Comparison of ENCODE assay signal across 8 cellular contexts in genomic region chr4:186201535-186202230, GRCh38. TPM values are rescaled to one million over a fixed set of nuclear protein-coding genes. Genes with fewer than 3 reads are reported as not detected.
A peak's percentile ranks its signal among the peaks of the same experiment; 100 is the strongest.
DNase-seq lines count a peak whose midpoint lies in the region; ATAC-seq, FAIRE-seq and TF ChIP-seq lines count a peak whose summit lies in the region.

No MANE protein-coding gene starts in this region.

- no peak overlapping the region for H3K27ac Mint-ChIP-seq in T-helper 2 cell treated with Interferon-gamma antibody and Interleukin-4, amounts not matched to agents 5 μg/mL and 100 μg/mL, for 36 hours
- H3K27ac Mint-ChIP-seq in stimulated activated effector memory CD8-positive, alpha-beta T cell treated with anti-CD3 and anti-CD28 coated beads, Interleukin-12 subunit alpha, Interleukin-12 subunit beta, amount 100 ng/mL, for 72 hours: peak overlapping the region; percentile 70

- peaks cover 8% of the 10 kb centered on the region for H3K4me1 Mint-ChIP-seq in T-helper 2 cell treated with Interferon-gamma antibody and Interleukin-4, amounts not matched to agents 5 μg/mL and 100 μg/mL, for 36 hours (ENCODE audit: low read depth)
- peaks cover 12% of the 10 kb centered on the region for H3K4me1 Mint-ChIP-seq in stimulated activated effector memory CD8-positive, alpha-beta T cell treated with anti-CD3 and anti-CD28 coated beads, Interleukin-12 subunit alpha, Interleukin-12 subunit beta, amount 100 ng/mL, for 72 hours

- H3K9me3 Mint-ChIP-seq in T-helper 2 cell treated with Interferon-gamma antibody and Interleukin-4, amounts not matched to agents 5 μg/mL and 100 μg/mL, for 36 hours: no peaks in the 10 kb centered on the region
- no peaks in the 10 kb centered on the region for H3K9me3 Mint-ChIP-seq in stimulated activated effector memory CD8-positive, alpha-beta T cell treated with anti-CD3 and anti-CD28 coated beads, Interleukin-12 subunit alpha, Interleukin-12 subunit beta, amount 100 ng/mL, for 72 hours

- BruUV-seq in K562 (replicated peaks; lab: Mats Ljungman, UMichigan): no TSS peak
- BruUV-seq in HepG2 (replicated peaks; lab: Mats Ljungman, UMichigan): no TSS peak

- intact Hi-C loops in K562 (cut with micrococcal nuclease): no loop called here
- intact Hi-C loops in HepG2 (cut with micrococcal nuclease; ENCODE audit: unreplicated experiment): loop anchor here (5.0 kb wide), 1 partner anchor 134 kb away; the partner anchor contains the start of gene TLR3

- no peaks in the 10 kb centered on the region for H3K36me3 ChIP-seq in K562 (ENCODE audit: control insufficient read depth, insufficient read depth, low read length)
- H3K36me3 ChIP-seq in HepG2 (replicated peaks in 1 of 2; ENCODE audit: control insufficient read depth in 1 of 2, insufficient read depth in 2 of 2, low read length in 2 of 2): no peaks in the 10 kb centered on the region

- TF ChIP-seq CTCF in K562 (IDR thresholded peaks at IDR 0.05 in 2 of 3, conservative IDR thresholded peaks at IDR 0.05 in 1 of 3; ENCODE audit: insufficient read depth in 2 of 3, low read depth in 1 of 3, low read length in 3 of 3) (peak; percentile 70 to 82 (median 75)), HepG2 (CRISPR knock-in tag; IDR thresholded peaks at IDR 0.05) (peak; percentile 82)

- H3K27me3 Mint-ChIP-seq in T-helper 2 cell treated with Interferon-gamma antibody and Interleukin-4, amounts not matched to agents 5 μg/mL and 100 μg/mL, for 36 hours (ENCODE audit: low read depth): no peaks in the 10 kb centered on the region

- peaks cover 0 to 7% of the 10 kb centered on the region in 2 experiments; a peak in 3 of 5 replicates for H3K4me1 ChIP-seq in K562 (replicated peaks in 1 of 2; ENCODE audit: control insufficient read depth in 2 of 2, insufficient read depth in 2 of 2, low read length in 2 of 2)
- 0 out of 2 replicates have a peak, but pooled peaks cover 5% of the 10 kb centered on the region for H3K4me1 ChIP-seq in HepG2 (ENCODE audit: insufficient read depth, low read length)

- FAIRE-seq in K562 (lab: Jason Lieb, UNC) (peak; percentile 58), HepG2 (lab: Jason Lieb, UNC) (peak; percentile 80)

- H3K9me3 ChIP-seq in K562 (replicated peaks; ENCODE audit: control insufficient read depth, insufficient read depth, low read depth, low read length): no peaks in the 10 kb centered on the region
- H3K9me3 ChIP-seq in HepG2 (ENCODE audit: low read length): no peaks in the 10 kb centered on the region

- H3K79me2 ChIP-seq in K562 (ENCODE audit: control insufficient read depth, insufficient read depth, low read length) (no peaks in the 10 kb centered on the region), HepG2 (ENCODE audit: insufficient read depth, low read length) (no peaks in the 10 kb centered on the region)

- no peak for TF ChIP-seq POLR2A in K562 (conservative IDR thresholded peaks at IDR 0.05)
- no peak for TF ChIP-seq POLR2A in HepG2 (IDR thresholded peaks at IDR 0.05; ENCODE audit: insufficient read depth in 1 of 2, low read depth in 2 of 2, low read length in 2 of 2)

- no peak overlapping the region for H3K9ac ChIP-seq in K562 (ENCODE audit: insufficient read depth in 1 of 2, low read depth in 2 of 2, low read length in 2 of 2)
- no peak overlapping the region for H3K9ac ChIP-seq in HepG2 (ENCODE audit: insufficient read depth, low read depth, low read length)

- TF ChIP-seq RAD21 in K562 (CRISPR knock-in tag; conservative IDR thresholded peaks at IDR 0.05 in 1 of 2, IDR thresholded peaks at IDR 0.05 in 1 of 2): peak; percentile 20 to 27; a peak in 3 of 4 replicates
- TF ChIP-seq RAD21 in HepG2 (CRISPR knock-in tag; IDR thresholded peaks at IDR 0.05): peak; percentile 81

- H3K27me3 ChIP-seq in K562 (ENCODE audit: control insufficient read depth in 2 of 2, insufficient read depth in 2 of 2, low read length in 2 of 2) (no peaks in the 10 kb centered on the region), HepG2 (ENCODE audit: control insufficient read depth in 1 of 2, insufficient read depth in 2 of 2, low read length in 2 of 2) (no peaks in the 10 kb centered on the region)

- H2AFZ ChIP-seq in K562 (ENCODE audit: low read depth, low read length): peak overlapping the region; percentile 41
- peak overlapping the region; percentile 12 for H2AFZ ChIP-seq in HepG2 (ENCODE audit: low read length)

- H3K4me3 ChIP-seq in K562 (no peak overlapping the region), HepG2 (replicated peaks in 1 of 3; ENCODE audit: insufficient read depth in 1 of 3, low read depth in 2 of 3, low read length in 3 of 3) (no peak overlapping the region)

- in situ Hi-C loops in K562 (cut with MboI) (no loop called here), HepG2 (cut with HindIII; ENCODE audit: extremely low pct_ligation_motif_present, low pct_unique_long_range_greater_than_20kb) (no loop called here)

- DNase-seq in DMS114 treated with DMSO at 0.1 percent for 48 hours (lab: John Stamatoyannopoulos, UW; ENCODE audit: unreplicated experiment) (peak; percentile 10), HT1080 (ENCODE audit: low read depth) (peak; percentile 51), K562 (ENCODE audit: extremely low read depth in 1 of 4, low spot score in 3 of 4) (peak; percentile 39 to 44 (median 44)), HepG2 (ENCODE audit: low spot score) (peak; percentile 59), dedifferentiated amniotic fluid mesenchymal stem cell (ENCODE audit: extremely low spot score) (no peak)
- DNase-seq in T-helper 2 cell treated with Interferon-gamma antibody and Interleukin-4, amounts not matched to agents 5 μg/mL and 100 μg/mL, for 36 hours (ENCODE audit: low spot score): peak; percentile 29
- DNase-seq in stimulated activated effector memory CD8-positive, alpha-beta T cell treated with anti-CD3 and anti-CD28 coated beads, Interleukin-12 subunit alpha, Interleukin-12 subunit beta, amount 100 ng/mL, for 72 hours (ENCODE audit: low spot score in 2 of 2): peak in 1 of 2 donors; percentile 59

- no peaks in the 10 kb centered on the region for H4K20me1 ChIP-seq in K562 (replicated peaks; ENCODE audit: control insufficient read depth, insufficient read depth, low read length)
- no peaks in the 10 kb centered on the region for H4K20me1 ChIP-seq in HepG2 (ENCODE audit: insufficient read depth, low read length)

- H3K36me3 Mint-ChIP-seq in T-helper 2 cell treated with Interferon-gamma antibody and Interleukin-4, amounts not matched to agents 5 μg/mL and 100 μg/mL, for 36 hours (ENCODE audit: low read depth): peaks cover 6% of the 10 kb centered on the region
- peaks cover 8% of the 10 kb centered on the region for H3K36me3 Mint-ChIP-seq in stimulated activated effector memory CD8-positive, alpha-beta T cell treated with anti-CD3 and anti-CD28 coated beads, Interleukin-12 subunit alpha, Interleukin-12 subunit beta, amount 100 ng/mL, for 72 hours

- peak; percentile 92 for ATAC-seq in GM21390 (IDR thresholded peaks at IDR 0.05; ENCODE audit: unreplicated experiment)
- ATAC-seq in K562: peak; percentile 72
- peak; percentile 100 for ATAC-seq in HepG2
- peak; percentile 89 for ATAC-seq in stimulated activated effector memory CD8-positive, alpha-beta T cell treated with anti-CD3 and anti-CD28 coated beads, Interleukin-12 subunit alpha, Interleukin-12 subunit beta, amount 100 ng/mL, for 72 hours

- H3K27ac ChIP-seq in K562 (ENCODE audit: extremely low read depth, low read depth, low read length): no peak overlapping the region
- H3K27ac ChIP-seq in HepG2 (ENCODE audit: extremely low read length, insufficient read depth, low read length): no peak overlapping the region

- 33% methylated on average over 9 of the region's 9 CpGs for WGBS in K562 (ENCODE audit: insufficient coverage, low coverage, missing lambda C conversion rate)
- 12% methylated on average over 8 of the region's 9 CpGs for WGBS in HepG2 (ENCODE audit: low lambda C conversion rate)

- no peaks in the 10 kb centered on the region for H3K9me1 ChIP-seq in K562 (ENCODE audit: control insufficient read depth, insufficient read depth, low read length)

- TF ChIP-seq EP300 in K562 (IDR thresholded peaks at IDR 0.05; ENCODE audit: low read length): no peak
- no peak for TF ChIP-seq EP300 in HepG2 (IDR thresholded peaks at IDR 0.05; ENCODE audit: low read depth in 2 of 2, low read length in 2 of 2)
- TF ChIP-seq EP300 in HepG2 (CRISPR knock-in tag; IDR thresholded peaks at IDR 0.05; ENCODE audit: borderline replicate concordance): no peak

- H3K4me2 ChIP-seq in K562 (ENCODE audit: insufficient read depth, low read length) (no peak overlapping the region), HepG2 (ENCODE audit: low read depth, low read length) (peak overlapping the region; percentile 36; the same call in 1 of the 2 replicates)

- H3K4me3 Mint-ChIP-seq in T-helper 2 cell treated with Interferon-gamma antibody and Interleukin-4, amounts not matched to agents 5 μg/mL and 100 μg/mL, for 36 hours: no peak overlapping the region
- H3K4me3 Mint-ChIP-seq in stimulated activated effector memory CD8-positive, alpha-beta T cell treated with anti-CD3 and anti-CD28 coated beads, Interleukin-12 subunit alpha, Interleukin-12 subunit beta, amount 100 ng/mL, for 72 hours: no peak overlapping the region

- POLR2A ChIA-PET in K562 (lab: Yijun Ruan, JAX) (no interaction called here), HepG2 (lab: Yijun Ruan, JAX) (interaction anchor here (1.0 to 1.9 kb wide), 3 partner anchors 9 to 64 kb away, joined by 4 to 12 read pairs (median 11); partner anchors contain the start of genes CYP4V2 and F11)

- CTCF ChIA-PET in K562 (lab: Yijun Ruan, JAX; ENCODE audit: low intra/inter-chr PET ratio): no interaction called here
- CTCF ChIA-PET in HepG2 (lab: Yijun Ruan, JAX; ENCODE audit: low intra/inter-chr PET ratio, low total read pairs): interaction anchor here (1.7 kb wide), 1 partner anchor 52 kb away, joined by 6 read pairs; no protein-coding TSS in a partner anchor

RNA-seq across cellular contexts. Expression of gene CYP4V2, which starts 10.3 kb away (rescaled TPM):
- 3.1 and 5.2 TPM in 2 replicates for total RNA-seq in HT1080 (2014; rRNA removed; shearing (Covaris generic))
- polyA plus RNA-seq in HT1080 (2015; cell fraction: cytosol; rRNA removed): 2.6 TPM in 2 replicates
- 1.1 and 2.3 TPM in 2 replicates for polyA plus RNA-seq in HT1080 (2015; cell fraction: nucleus; rRNA removed)
- 2.2 and 4.2 TPM in 2 replicates for total RNA-seq in K562 (2011; cell fraction: chromatin; rRNA removed; ENCODE audit: low replicate concordance)
- 2.5 and 3.0 TPM in 2 replicates for total RNA-seq in K562 (2011; cell fraction: nucleolus; rRNA removed)
- total RNA-seq in K562 (2011; cell fraction: nucleoplasm; rRNA removed): 3.0 and 5.1 TPM in 2 replicates
- total RNA-seq in K562 (2014; rRNA removed): 3.3 and 4.5 TPM in 2 replicates
- 4.8 and 5.4 TPM in 2 replicates for total RNA-seq in K562 (2014; rRNA removed; fragmentation: Illumina TruSeq; extraction: Trizol)
- total RNA-seq in K562 (2015; rRNA removed; fragmentation: Illumina TruSeq; extraction: Trizol): 7.2 and 8.3 TPM in 2 replicates
- 3.6 and 4.5 TPM in 2 replicates for total RNA-seq in K562 (2021)
- 0.64 and 2.6 TPM in 2 replicates for polyA plus RNA-seq in K562 (2011; rRNA removed)
- 1.0 and 1.8 TPM in 2 replicates for polyA plus RNA-seq in K562 (2011; cell fraction: cytosol; rRNA removed)
- 1.1 and 2.9 TPM in 2 replicates for polyA plus RNA-seq in K562 (2011; cell fraction: nucleus; rRNA removed)
- 4.3 and 12.5 TPM in 2 replicates for polyA plus RNA-seq in K562 (2012)
- 3.3 and 3.9 TPM in 2 replicates for polyA plus RNA-seq in K562 (2014; fragmentation: Illumina TruSeq; extraction: Trizol)
- polyA plus RNA-seq in K562 (2014; fragmentation: Nextera tagmentation; extraction: Ambion mirVana): 1 to 10 TPM; 1.1 TPM
- polyA plus RNA-seq in K562 (2014; rRNA removed): 5.2 and 5.3 TPM in 2 replicates
- 1.7 and 2.2 TPM in 2 replicates for polyA minus RNA-seq in K562 (2011; rRNA and poly(A)+ RNA removed)
- 1.4 TPM in 1 of 2 replicates, not detected in the other for polyA minus RNA-seq in K562 (2011; cell fraction: cytosol; rRNA and poly(A)+ RNA removed)
- 2.1 and 3.5 TPM in 2 replicates for polyA minus RNA-seq in K562 (2011; cell fraction: nucleus; rRNA and poly(A)+ RNA removed)
- total RNA-seq in HepG2 (2016; rRNA removed; fragmentation: Illumina TruSeq; extraction: Trizol): 2.1 and 7.2 TPM in 2 replicates
- 1.5 and 2.2 TPM in 2 replicates for total RNA-seq in HepG2 (2016; cell fraction: cytosol; rRNA removed; fragmentation: Illumina TruSeq; extraction: Trizol; ENCODE audit: low read depth)
- 3.0 and 6.9 TPM in 2 replicates for total RNA-seq in HepG2 (2016; cell fraction: insoluble cytoplasmic fraction; rRNA removed; fragmentation: Illumina TruSeq; extraction: Trizol)
- 2.9 and 3.1 TPM in 2 replicates for total RNA-seq in HepG2 (2016; cell fraction: membrane; rRNA removed; fragmentation: Illumina TruSeq; extraction: Trizol)
- 14.3 and 14.6 TPM in 2 replicates for total RNA-seq in HepG2 (2016; cell fraction: nucleus; rRNA removed; fragmentation: Illumina TruSeq; extraction: Trizol)
- 4.7 and 6.2 TPM in 2 replicates for polyA plus RNA-seq in HepG2 (2011; rRNA removed)
- 2.1 and 3.2 TPM in 2 replicates for polyA plus RNA-seq in HepG2 (2011; cell fraction: cytosol; rRNA removed)
- polyA plus RNA-seq in HepG2 (2011; cell fraction: nucleus; rRNA removed): 16.5 and 24.0 TPM in 2 replicates
- polyA plus RNA-seq in HepG2 (2012): 6.6 and 6.7 TPM in 2 replicates
- 1.9 and 2.1 TPM in 2 replicates for polyA plus RNA-seq in HepG2 (2016; cell fraction: cytosol; fragmentation: Illumina TruSeq; extraction: Trizol; ENCODE audit: low read depth)
- 2.6 and 2.9 TPM in 2 replicates for polyA plus RNA-seq in HepG2 (2016; cell fraction: insoluble cytoplasmic fraction; fragmentation: Illumina TruSeq; extraction: Trizol; ENCODE audit: low read depth)
- polyA plus RNA-seq in HepG2 (2016; cell fraction: membrane; fragmentation: Illumina TruSeq; extraction: Trizol; ENCODE audit: low read depth): 2.3 and 2.6 TPM in 2 replicates
- 40.3 and 41.1 TPM in 2 replicates for polyA plus RNA-seq in HepG2 (2016; cell fraction: nucleus; fragmentation: Illumina TruSeq; extraction: Trizol; ENCODE audit: insufficient read depth, low read depth)
- 0.82 and 1.7 TPM in 2 replicates for polyA minus RNA-seq in HepG2 (2011; rRNA and poly(A)+ RNA removed; ENCODE audit: low replicate concordance)
- 1.6 and 2.0 TPM in 2 replicates for polyA minus RNA-seq in HepG2 (2011; cell fraction: cytosol; rRNA and poly(A)+ RNA removed)
- 9.9 and 14.3 TPM in 2 replicates for polyA minus RNA-seq in HepG2 (2011; cell fraction: nucleus; rRNA and poly(A)+ RNA removed)

RNA-seq across cellular contexts. Expression of gene KLKB1, which starts 25.6 kb away (rescaled TPM):
- total RNA-seq in HT1080 (2014; rRNA removed; shearing (Covaris generic)): not detected in 2 replicates
- polyA plus RNA-seq in HT1080 (2015; cell fraction: cytosol; rRNA removed): not detected in 2 replicates
- polyA plus RNA-seq in HT1080 (2015; cell fraction: nucleus; rRNA removed): not detected in 2 replicates
- not detected in 2 replicates for total RNA-seq in K562 (2011; cell fraction: chromatin; rRNA removed; ENCODE audit: low replicate concordance)
- total RNA-seq in K562 (2011; cell fraction: nucleolus; rRNA removed): not detected in 2 replicates
- total RNA-seq in K562 (2011; cell fraction: nucleoplasm; rRNA removed): not detected in 2 replicates
- total RNA-seq in K562 (2014; rRNA removed) (0.27 TPM in 1 of 2 replicates, not detected in the other), K562 (2014; rRNA removed; fragmentation: Illumina TruSeq; extraction: Trizol) (not detected in 2 replicates), K562 (2015; rRNA removed; fragmentation: Illumina TruSeq; extraction: Trizol) (not detected in 2 replicates), K562 (2021) (not detected in 2 replicates), HepG2 (2016; rRNA removed; fragmentation: Illumina TruSeq; extraction: Trizol) (0.49 and 0.59 TPM in 2 replicates)
- polyA plus RNA-seq in K562 (2011; rRNA removed) (not detected in 2 replicates), K562 (2014; fragmentation: Illumina TruSeq; extraction: Trizol) (not detected in 2 replicates), K562 (2014; fragmentation: Nextera tagmentation; extraction: Ambion mirVana) (not detected), K562 (2014; rRNA removed) (not detected in 2 replicates), HepG2 (2011; rRNA removed) (0.26 and 0.67 TPM in 2 replicates)
- polyA plus RNA-seq in K562 (2011; cell fraction: cytosol; rRNA removed): not detected in 2 replicates
- not detected in 2 replicates for polyA plus RNA-seq in K562 (2011; cell fraction: nucleus; rRNA removed)
- polyA plus RNA-seq in K562 (2012): not detected in 2 replicates
- polyA minus RNA-seq in K562 (2011; rRNA and poly(A)+ RNA removed): not detected in 2 replicates
- not detected in 2 replicates for polyA minus RNA-seq in K562 (2011; cell fraction: cytosol; rRNA and poly(A)+ RNA removed)
- polyA minus RNA-seq in K562 (2011; cell fraction: nucleus; rRNA and poly(A)+ RNA removed): not detected in 2 replicates
- not detected in 2 replicates for total RNA-seq in HepG2 (2016; cell fraction: cytosol; rRNA removed; fragmentation: Illumina TruSeq; extraction: Trizol; ENCODE audit: low read depth)
- 0.32 TPM in 1 of 2 replicates, not detected in the other for total RNA-seq in HepG2 (2016; cell fraction: insoluble cytoplasmic fraction; rRNA removed; fragmentation: Illumina TruSeq; extraction: Trizol)
- total RNA-seq in HepG2 (2016; cell fraction: membrane; rRNA removed; fragmentation: Illumina TruSeq; extraction: Trizol): 0.19 and 0.21 TPM in 2 replicates
- 0.28 and 1.6 TPM in 2 replicates for total RNA-seq in HepG2 (2016; cell fraction: nucleus; rRNA removed; fragmentation: Illumina TruSeq; extraction: Trizol)
- polyA plus RNA-seq in HepG2 (2011; cell fraction: cytosol; rRNA removed): 0.17 and 0.38 TPM in 2 replicates
- 0.35 and 0.50 TPM in 2 replicates for polyA plus RNA-seq in HepG2 (2011; cell fraction: nucleus; rRNA removed)
- polyA plus RNA-seq in HepG2 (2012): 1.7 and 2.7 TPM in 2 replicates
- 0.08 TPM in 1 of 2 replicates, not detected in the other for polyA plus RNA-seq in HepG2 (2016; cell fraction: cytosol; fragmentation: Illumina TruSeq; extraction: Trizol; ENCODE audit: low read depth)
- polyA plus RNA-seq in HepG2 (2016; cell fraction: insoluble cytoplasmic fraction; fragmentation: Illumina TruSeq; extraction: Trizol; ENCODE audit: low read depth): 0.22 and 0.24 TPM in 2 replicates
- polyA plus RNA-seq in HepG2 (2016; cell fraction: membrane; fragmentation: Illumina TruSeq; extraction: Trizol; ENCODE audit: low read depth): 0.14 and 0.16 TPM in 2 replicates
- polyA plus RNA-seq in HepG2 (2016; cell fraction: nucleus; fragmentation: Illumina TruSeq; extraction: Trizol; ENCODE audit: insufficient read depth, low read depth): 1.4 and 1.5 TPM in 2 replicates
- 0.56 TPM in 1 of 2 replicates, not detected in the other for polyA minus RNA-seq in HepG2 (2011; rRNA and poly(A)+ RNA removed; ENCODE audit: low replicate concordance)
- 0.69 TPM in 1 of 2 replicates, not detected in the other for polyA minus RNA-seq in HepG2 (2011; cell fraction: cytosol; rRNA and poly(A)+ RNA removed)
- 0.25 TPM in 1 of 2 replicates, not detected in the other for polyA minus RNA-seq in HepG2 (2011; cell fraction: nucleus; rRNA and poly(A)+ RNA removed)
